17 cellular contexts compared by ENCODE assay signal in the genomic region with DNA sequence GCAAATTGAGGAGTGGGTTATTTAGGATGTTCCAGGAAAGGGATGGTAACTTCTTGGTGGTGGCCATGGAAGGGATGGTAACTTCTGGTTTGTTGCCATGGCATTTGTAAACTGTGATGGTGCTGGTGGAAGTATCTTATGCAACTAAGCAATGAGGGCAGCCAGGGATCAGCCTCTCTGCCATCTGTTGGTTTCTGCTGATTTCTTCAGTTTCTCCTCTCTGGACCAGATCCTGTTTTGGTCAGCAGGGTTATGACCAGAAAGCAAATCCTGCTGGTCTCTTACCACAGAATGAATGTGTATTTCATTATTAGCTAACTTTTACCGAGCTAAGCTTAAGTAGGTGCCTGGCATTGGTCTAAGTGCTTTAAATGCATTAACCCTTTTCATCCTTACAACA.
A peak's percentile ranks its signal among the peaks of the same experiment; 100 is the strongest.
DNase-seq lines count a peak whose midpoint lies in the region; ATAC-seq, FAIRE-seq and TF ChIP-seq lines count a peak whose summit lies in the region.
"Had no signal": no experiment of that assay in that cellular context is flagged by ENCODE, and none has a peak within 500 bp of the region (broad histone marks: within the 10 kb centered on the region; RNA-seq: fewer than 3 reads in every experiment).

No MANE protein-coding gene starts in this region.

- H3K4me3 ChIP-seq in HepG2 (replicated peaks in 1 of 3; ENCODE audit: insufficient read depth in 1 of 3, low read depth in 2 of 3, low read length in 3 of 3): no peak overlapping the region
- H3K4me3 ChIP-seq: pancreas had no signal

- peak; percentile 41 for DNase-seq in AG09319 (ENCODE audit: extremely low read depth, low read depth)
- DNase-seq in LHCN-M2 (ENCODE audit: low read depth): peak; percentile 79
- peak; percentile 22 to 35 for DNase-seq in cerebellar nuclear complex (lab: John Stamatoyannopoulos, UW)
- no peak for DNase-seq in HepG2 (ENCODE audit: low spot score)
- DNase-seq in activated T-cell treated with anti-CD3 and anti-CD28 coated beads, Interleukin-2, amount 50 U/mL, for 48 hours: no peak
- no peak for DNase-seq in NCI-H2227 (lab: John Stamatoyannopoulos, UW; ENCODE audit: unreplicated experiment)
- no peak for DNase-seq in DMS53 (lab: John Stamatoyannopoulos, UW)
- DNase-seq: activated CD4-positive, alpha-beta T cell treated with anti-CD3 and anti-CD28 coated beads, Interleukin-2, amount 50 U/mL, for 48 hours; Caco-2; head of caudate nucleus; kidney glomerular epithelial cell; NCI-H187 treated with DMSO at 0.1 percent for 48 hours; NCI-H69; pancreas; stimulated activated naive CD4-positive, alpha-beta T cell had no signal

- CTCF ChIA-PET in HepG2 (lab: Yijun Ruan, JAX; ENCODE audit: low intra/inter-chr PET ratio, low total read pairs): no interaction called here

- no peak overlapping the region for H3K4me2 ChIP-seq in HepG2 (ENCODE audit: low read depth, low read length)

- TF ChIP-seq CTCF in AG09319 (IDR thresholded peaks at IDR 0.05; ENCODE audit: low read depth, low read length) (peak; percentile 1), HepG2 (CRISPR knock-in tag; IDR thresholded peaks at IDR 0.05) (no peak)

- WGBS in HepG2 (ENCODE audit: low lambda C conversion rate): 17% methylated on average over 1 of the region's 1 CpG

- H3K27ac ChIP-seq in HepG2 (ENCODE audit: extremely low read length, insufficient read depth, low read length): no peak overlapping the region
- H3K27ac ChIP-seq: pancreas had no signal

- in situ Hi-C loops in HepG2 (cut with HindIII; ENCODE audit: extremely low pct_ligation_motif_present, low pct_unique_long_range_greater_than_20kb): no loop called here

- H3K4me1 ChIP-seq in HepG2 (ENCODE audit: insufficient read depth, low read length): peaks cover 5% of the 10 kb centered on the region; the same call in 1 of the 2 replicates
- H3K4me1 ChIP-seq: Caco-2 had no signal

- H3K27me3 ChIP-seq in HepG2 (ENCODE audit: control insufficient read depth in 1 of 2, insufficient read depth in 2 of 2, low read length in 2 of 2): no peaks in the 10 kb centered on the region
- H3K27me3 ChIP-seq: pancreas had no signal

- no peak overlapping the region for H2AFZ ChIP-seq in HepG2 (ENCODE audit: low read length)

- TF ChIP-seq EP300 in HepG2 (IDR thresholded peaks at IDR 0.05; ENCODE audit: low read depth in 2 of 2, low read length in 2 of 2): no peak
- no peak for TF ChIP-seq EP300 in HepG2 (CRISPR knock-in tag; IDR thresholded peaks at IDR 0.05; ENCODE audit: borderline replicate concordance)

- H3K9ac ChIP-seq in HepG2 (ENCODE audit: insufficient read depth, low read depth, low read length): no peak overlapping the region

- no TSS peak for BruUV-seq in HepG2 (replicated peaks; lab: Mats Ljungman, UMichigan)

- ATAC-seq in HepG2: no peak
- ATAC-seq in HG02623 (IDR thresholded peaks at IDR 0.05; ENCODE audit: unreplicated experiment): no peak

- H4K20me1 ChIP-seq in HepG2 (ENCODE audit: insufficient read depth, low read length): no peaks in the 10 kb centered on the region

- no peak for TF ChIP-seq RAD21 in HepG2 (CRISPR knock-in tag; IDR thresholded peaks at IDR 0.05)

- H3K9me3 ChIP-seq in HepG2 (ENCODE audit: low read length): no peaks in the 10 kb centered on the region
- H3K9me3 ChIP-seq: Caco-2, pancreas had no signal

- no peak for TF ChIP-seq POLR2A in HepG2 (IDR thresholded peaks at IDR 0.05; ENCODE audit: insufficient read depth in 1 of 2, low read depth in 2 of 2, low read length in 2 of 2)

- no peaks in the 10 kb centered on the region for H3K79me2 ChIP-seq in HepG2 (ENCODE audit: insufficient read depth, low read length)

- H3K36me3 ChIP-seq in HepG2 (replicated peaks in 1 of 2; ENCODE audit: control insufficient read depth in 1 of 2, insufficient read depth in 2 of 2, low read length in 2 of 2): no peaks in the 10 kb centered on the region
- H3K36me3 ChIP-seq: pancreas had no signal

- POLR2A ChIA-PET in HepG2 (lab: Yijun Ruan, JAX): interaction anchor here (1.7 kb wide), 1 partner anchor 12 kb away, joined by 5 read pairs; no protein-coding TSS in a partner anchor

- intact Hi-C loops in HepG2 (cut with micrococcal nuclease; ENCODE audit: unreplicated experiment): no loop called here

- FAIRE-seq in HepG2 (lab: Jason Lieb, UNC): no peak
- FAIRE-seq: endometrium, pancreas had no signal

TF ChIP-seq in HepG2, 621 proteins besides CTCF, POLR2A, EP300 and RAD21:
- TF ChIP-seq ZNF121 (CRISPR knock-in tag; IDR thresholded peaks at IDR 0.05): no peak
- TF ChIP-seq RFX3 (CRISPR knock-in tag; IDR thresholded peaks at IDR 0.05): peak; percentile 42; the same call in 1 of the 2 replicates
- TF ChIP-seq ZNF563 (CRISPR knock-in tag; IDR thresholded peaks at IDR 0.05): no peak

Comparison
In these comparisons a context has a peak if more than half of its experiments do, and no peak if none do; other contexts are left out.
1. DNase-seq: peak in AG09319 (single experiment), LHCN-M2 (single experiment) and cerebellar nuclear complex (2 of 2); none in HepG2 (single experiment), activated T-cell treated with anti-CD3 and anti-CD28 coated beads, Interleukin-2, amount 50 U/mL, for 48 hours (0 of 2), NCI-H2227 (single experiment) and DMS53 (single experiment).